9 cellular contexts compared by ENCODE assay signal in the genomic region with DNA sequence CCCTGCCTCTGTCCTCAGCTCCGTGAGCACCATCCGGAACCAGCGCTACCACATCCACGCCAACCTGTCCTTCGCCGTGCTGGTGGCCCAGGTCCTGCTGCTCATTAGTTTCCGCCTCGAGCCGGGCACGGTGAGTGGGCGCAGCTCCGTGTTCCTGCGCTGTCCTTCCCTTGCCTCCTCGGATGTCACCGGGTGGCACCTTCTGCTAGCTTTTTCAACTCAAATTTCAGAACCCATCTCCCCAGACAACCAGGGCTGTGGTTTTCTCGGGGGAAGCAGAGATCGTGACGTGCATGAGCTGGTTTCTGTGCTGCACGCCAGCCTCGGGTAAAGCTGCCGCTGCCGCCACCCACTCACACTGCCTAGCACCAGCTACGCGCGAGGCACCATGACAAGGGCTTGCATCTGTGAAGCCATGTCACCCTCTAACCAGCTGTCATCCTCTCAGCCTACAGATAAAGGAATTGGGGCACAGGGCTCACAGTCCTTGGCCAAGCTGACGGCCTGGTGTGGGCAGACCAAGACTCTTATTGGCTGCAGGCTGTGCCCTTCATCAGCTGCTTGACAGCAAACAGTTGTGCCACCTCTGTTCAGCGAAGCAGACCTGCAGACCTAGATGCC.
DNase-seq lines count a peak whose midpoint lies in the region.
"Had no signal": no experiment of that assay in that cellular context is flagged by ENCODE, and none has a peak within 500 bp of the region (broad histone marks: within the 10 kb centered on the region; RNA-seq: fewer than 3 reads in every experiment).

No MANE protein-coding gene starts in this region.

- H3K9me3 ChIP-seq in thymus (ENCODE audit: control insufficient read depth), result no peaks in the 10 kb centered on the region
- H3K9me3 ChIP-seq: neutrophil had no signal

- no peak overlapping the region for H3K4me3 ChIP-seq in thymus (ENCODE audit: low read length)

- peaks cover 9% of the 10 kb centered on the region for H3K27me3 Mint-ChIP-seq in T-helper 1 cell treated with Interleukin-12 subunit alpha and Interleukin-12 subunit beta and Interleukin-4 antibody, amounts not matched to agents 30 μg/mL and 1 μg/mL, for 36 hours (ENCODE audit: low read depth)

- no peak overlapping the region for H3K4me3 Mint-ChIP-seq in T-helper 1 cell treated with Interleukin-12 subunit alpha and Interleukin-12 subunit beta and Interleukin-4 antibody, amounts not matched to agents 30 μg/mL and 1 μg/mL, for 36 hours

- peak overlapping the region; percentile 76 for H3K27ac ChIP-seq in thymus (ENCODE audit: low read depth)
- H3K27ac ChIP-seq: neutrophil had no signal

- 60% methylated on average over 27 of the region's 27 CpGs for WGBS in thymus

- H3K36me3 ChIP-seq in thymus (ENCODE audit: control insufficient read depth, insufficient read depth), result no peaks in the 10 kb centered on the region
- H3K36me3 ChIP-seq: neutrophil had no signal

- peak; percentile 27 for DNase-seq in activated effector memory CD4-positive, alpha-beta T cell treated with Interleukin-2 at 50 U/mL for 16 hours
- peak in 8 of 10 donors; percentile 52 to 94 (median 69) for DNase-seq in posterior cingulate gyrus
- DNase-seq in NCI-H446 treated with DMSO at 0.1 percent for 48 hours (lab: John Stamatoyannopoulos, UW), result no peak
- no peak for DNase-seq in SHP77 treated with DMSO at 0.1 percent for 48 hours (lab: John Stamatoyannopoulos, UW)
- no peak for DNase-seq in T-helper 9 cell
- DNase-seq: NCI-H2081 had no signal

- H3K9me3 Mint-ChIP-seq in T-helper 1 cell treated with Interleukin-12 subunit alpha and Interleukin-12 subunit beta and Interleukin-4 antibody, amounts not matched to agents 30 μg/mL and 1 μg/mL, for 36 hours, result peaks cover 5% of the 10 kb centered on the region

- no peaks in the 10 kb centered on the region for H3K27me3 ChIP-seq in thymus (ENCODE audit: control insufficient read depth, insufficient read depth)

- no peaks in the 10 kb centered on the region for H3K4me1 ChIP-seq in thymus (ENCODE audit: control insufficient read depth, insufficient read depth, low read length)

- H3K36me3 Mint-ChIP-seq in T-helper 1 cell treated with Interleukin-12 subunit alpha and Interleukin-12 subunit beta and Interleukin-4 antibody, amounts not matched to agents 30 μg/mL and 1 μg/mL, for 36 hours (ENCODE audit: low read depth), result no peaks in the 10 kb centered on the region

- peaks cover 10% of the 10 kb centered on the region for H3K4me1 Mint-ChIP-seq in T-helper 1 cell treated with Interleukin-12 subunit alpha and Interleukin-12 subunit beta and Interleukin-4 antibody, amounts not matched to agents 30 μg/mL and 1 μg/mL, for 36 hours (ENCODE audit: low read depth)

- H3K27ac Mint-ChIP-seq in T-helper 1 cell treated with Interleukin-12 subunit alpha and Interleukin-12 subunit beta and Interleukin-4 antibody, amounts not matched to agents 30 μg/mL and 1 μg/mL, for 36 hours, result peak overlapping the region; percentile 63

- intact Hi-C loops in posterior cingulate gyrus (cut with DNase I), result loop anchor here (2.0 kb wide), 1 partner anchor 729 kb away; no protein-coding TSS in a partner anchor

Comparison
In these comparisons a context has a peak if more than half of its experiments do, and no peak if none do; other contexts are left out.
1. DNase-seq: peak in activated effector memory CD4-positive, alpha-beta T cell treated with Interleukin-2 at 50 U/mL for 16 hours (single experiment) and posterior cingulate gyrus (8 of 10); none in NCI-H446 treated with DMSO at 0.1 percent for 48 hours (single experiment), SHP77 treated with DMSO at 0.1 percent for 48 hours (single experiment) and T-helper 9 cell (single experiment).